ENCODE assay signal across 1 cellular context in genomic region chr11:46695345-46696211, GRCh38.
TF ChIP-seq lines count a peak whose summit lies in the region.

No MANE protein-coding gene starts in this region.

TF ChIP-seq in HepG2, 621 proteins besides CTCF, POLR2A, EP300 and RAD21 (continued from another document and continues in another):
- TF ChIP-seq ZNF407 (CRISPR knock-in tag; IDR thresholded peaks at IDR 0.05; ENCODE audit: not compliant biosample characterization) (no peak), ZFP36L1 (CRISPR knock-in tag; IDR thresholded peaks at IDR 0.05) (peak; percentile 86; the same call in 1 of the 2 replicates), SP1 (IDR thresholded peaks at IDR 0.05) (no peak), SP1 (CRISPR knock-in tag; IDR thresholded peaks at IDR 0.05) (no peak), THYN1 (CRISPR knock-in tag; IDR thresholded peaks at IDR 0.05; ENCODE audit: borderline replicate concordance, low read depth) (no peak), ZBTB43 (CRISPR knock-in tag; conservative IDR thresholded peaks at IDR 0.05) (peak; percentile 71), PAXIP1 (CRISPR knock-in tag; conservative IDR thresholded peaks at IDR 0.05) (peak; percentile 68), FOXK1 (CRISPR knock-in tag; IDR thresholded peaks at IDR 0.05; ENCODE audit: borderline replicate concordance, low read depth) (0 out of 2 replicates have a peak, but pooled peaks have one; percentile 16), TBX2 (CRISPR knock-in tag; IDR thresholded peaks at IDR 0.05; ENCODE audit: borderline replicate concordance) (peak; percentile 84), ZNF430 (CRISPR knock-in tag; IDR thresholded peaks at IDR 0.05) (peak; percentile 79; the same call in 1 of the 2 replicates), SKIL (CRISPR knock-in tag; IDR thresholded peaks at IDR 0.05; ENCODE audit: borderline replicate concordance) (peak; percentile 55; the same call in 1 of the 2 replicates), HBP1 (CRISPR knock-in tag; IDR thresholded peaks at IDR 0.05; ENCODE audit: low read depth) (peak; percentile 18; the same call in 1 of the 2 replicates), ZMAT5 (CRISPR knock-in tag; IDR thresholded peaks at IDR 0.05; ENCODE audit: borderline replicate concordance, low read depth) (no peak), ZNF235 (CRISPR knock-in tag; IDR thresholded peaks at IDR 0.05; ENCODE audit: borderline replicate concordance) (no peak), XBP1 (CRISPR knock-in tag; IDR thresholded peaks at IDR 0.05) (no peak), MBNL3 (CRISPR knock-in tag; conservative IDR thresholded peaks at IDR 0.05) (no peak), ZKSCAN5 (CRISPR knock-in tag; IDR thresholded peaks at IDR 0.05) (no peak), EEA1 (CRISPR knock-in tag; IDR thresholded peaks at IDR 0.05; ENCODE audit: borderline replicate concordance) (no peak), ZNF761 (CRISPR knock-in tag; conservative IDR thresholded peaks at IDR 0.05) (no peak), ZNF879 (CRISPR knock-in tag; IDR thresholded peaks at IDR 0.05) (0 out of 2 replicates have a peak, but pooled peaks have one; percentile 62), CBFB (CRISPR knock-in tag; IDR thresholded peaks at IDR 0.05) (no peak), SMARCE1 (IDR thresholded peaks at IDR 0.05; ENCODE audit: borderline replicate concordance) (no peak), AKNA (CRISPR knock-in tag; IDR thresholded peaks at IDR 0.05; ENCODE audit: borderline replicate concordance) (no peak), MAZ (IDR thresholded peaks at IDR 0.05; ENCODE audit: borderline replicate concordance, low read depth, low read length) (no peak), MAZ (CRISPR knock-in tag; IDR thresholded peaks at IDR 0.05; ENCODE audit: low read depth) (no peak), NCOR1 (IDR thresholded peaks at IDR 0.05; ENCODE audit: borderline replicate concordance, low read length) (no peak), GTF3A (CRISPR knock-in tag; conservative IDR thresholded peaks at IDR 0.05) (no peak), NR1H2 (CRISPR knock-in tag; IDR thresholded peaks at IDR 0.05; ENCODE audit: borderline replicate concordance, low read depth) (no peak), ZNF513 (CRISPR knock-in tag; conservative IDR thresholded peaks at IDR 0.05) (no peak), ZEB1 (IDR thresholded peaks at IDR 0.05; ENCODE audit: insufficient replicate concordance, low read depth) (peak; percentile 39), ZNF10 (CRISPR knock-in tag; IDR thresholded peaks at IDR 0.05; ENCODE audit: borderline replicate concordance, low read depth) (no peak), PHB2 (IDR thresholded peaks at IDR 0.05; ENCODE audit: partially characterized antibody) (no peak), ZNF878 (CRISPR knock-in tag; IDR thresholded peaks at IDR 0.05) (peak; percentile 94)
